ENCODE assay signal across 12 cellular contexts in genomic region chr6:36350681-36351091, GRCh38. TPM values are rescaled to one million over a fixed set of nuclear protein-coding genes. Genes with fewer than 3 reads are reported as not detected.
DNase-seq lines count a peak whose midpoint lies in the region; ATAC-seq and TF ChIP-seq lines count a peak whose summit lies in the region.
"Had no signal": no experiment of that assay in that cellular context is flagged by ENCODE, and none has a peak within 500 bp of the region (broad histone marks: within the 10 kb centered on the region; RNA-seq: fewer than 3 reads in every experiment).

No MANE protein-coding gene starts in this region.

- DNase-seq in HK-2 (ENCODE audit: unreplicated experiment) (peak; percentile 35), adipocyte (ENCODE audit: low read depth) (peak; percentile 29), iris pigment epithelial cell (ENCODE audit: low read depth) (peak; percentile 92), suprapubic skin (ENCODE audit: low spot score in 2 of 2) (no peak), globus pallidus (ENCODE audit: low spot score) (no peak)
- no peak for DNase-seq in stimulated activated CD8-positive, alpha-beta memory T cell treated with anti-CD3 and anti-CD28 coated beads, Interleukin-4, amount 100 ng/mL, for 48 hours
- no peak for DNase-seq in stimulated activated CD4-positive, alpha-beta T cell treated with anti-CD3 and anti-CD28 coated beads, Interleukin-4, amount 100 ng/mL, for 4 hours
- DNase-seq: activated CD4-positive, alpha-beta T cell treated with anti-CD3 and anti-CD28 coated beads, Interleukin-2, amount 50 U/mL, for 4 hours; cerebellar nuclear complex; stimulated activated CD4-positive, alpha-beta T cell treated with anti-CD3 and anti-CD28 coated beads, Interleukin-1b, Interleukin-23, amount 100 ng/mL, for 48 hours had no signal

- WGBS in suprapubic skin, result 86% methylated on average over 9 of the region's 9 CpGs

- H3K36me3 ChIP-seq in adipocyte (ENCODE audit: control insufficient read depth, insufficient read depth, low read length, severe bottlenecking) (no peaks in the 10 kb centered on the region), suprapubic skin (no peaks in the 10 kb centered on the region)

- H3K27ac ChIP-seq in suprapubic skin, result peak overlapping the region; percentile 8
- H3K27ac ChIP-seq: KMS-11 had no signal

- TF ChIP-seq EP300 in suprapubic skin (IDR thresholded peaks at IDR 0.05), result no peak

- H3K4me3 ChIP-seq in adipocyte (ENCODE audit: low read length), result peak overlapping the region; percentile 28
- no peak overlapping the region for H3K4me3 ChIP-seq in suprapubic skin

- H3K4me1 ChIP-seq in adipocyte (ENCODE audit: control insufficient read depth, insufficient read depth, low read length), result peaks cover 25% of the 10 kb centered on the region
- H3K4me1 ChIP-seq in suprapubic skin, result no peaks in the 10 kb centered on the region

- TF ChIP-seq CTCF in suprapubic skin (IDR thresholded peaks at IDR 0.05), result no peak

- H3K9me3 ChIP-seq in adipocyte (ENCODE audit: control insufficient read depth, low read length) (no peaks in the 10 kb centered on the region), suprapubic skin (no peaks in the 10 kb centered on the region)

- peak overlapping the region; percentile 74 for H3K9ac ChIP-seq in adipocyte (ENCODE audit: low read length)
- H3K9ac ChIP-seq: KMS-11 had no signal

- no peak for ATAC-seq in GM21723 (IDR thresholded peaks at IDR 0.05; ENCODE audit: unreplicated experiment)

- no peaks in the 10 kb centered on the region for H3K27me3 ChIP-seq in adipocyte (replicated peaks; ENCODE audit: control insufficient read depth, insufficient read depth, low read length)
- no peaks in the 10 kb centered on the region for H3K27me3 ChIP-seq in suprapubic skin

- no peak for TF ChIP-seq POLR2A in suprapubic skin (IDR thresholded peaks at IDR 0.05)

RNA-seq across cellular contexts. Expression of gene BNIP5, which starts 14.0 kb away (rescaled TPM):
- under 1 TPM in 1 of 4 donors, not detected in 3; 0.11 TPM for total RNA-seq in suprapubic skin

RNA-seq across cellular contexts. Expression of gene ETV7, which starts 36.8 kb away (rescaled TPM):
- total RNA-seq in suprapubic skin, result 10 to 100 TPM in 2 of 4 donors, 1 to 10 TPM in 2; 5.9 to 13.0 (median 9.5) TPM

Comparison
In these comparisons a context has a peak if more than half of its experiments do, and no peak if none do; other contexts are left out.
1. DNase-seq: peak in HK-2 (single experiment), adipocyte (single experiment) and iris pigment epithelial cell (single experiment); none in suprapubic skin (0 of 2), stimulated activated CD8-positive, alpha-beta memory T cell treated with anti-CD3 and anti-CD28 coated beads, Interleukin-4, amount 100 ng/mL, for 48 hours (single experiment), globus pallidus (single experiment) and stimulated activated CD4-positive, alpha-beta T cell treated with anti-CD3 and anti-CD28 coated beads, Interleukin-4, amount 100 ng/mL, for 4 hours (0 of 2).